ENCODE assay signal across 8 cellular contexts in genomic region chr6:157274471-157275226, GRCh38. TPM values are rescaled to one million over a fixed set of nuclear protein-coding genes. Genes with fewer than 3 reads are reported as not detected.
DNase-seq lines count a peak whose midpoint lies in the region; ATAC-seq and TF ChIP-seq lines count a peak whose summit lies in the region.

No MANE protein-coding gene starts in this region.

- CTCF ChIA-PET in AG04449 (lab: Yijun Ruan, JAX): interaction anchor here (0.5 to 5.2 kb wide), 42 partner anchors 10 to 240 kb away, joined by 3 to 72 read pairs (median 4); no protein-coding TSS in a partner anchor

- DNase-seq in AG04449 (ENCODE audit: low read depth, low spot score) (no peak), NCI-H2171 treated with DMSO at 0.1 percent for 48 hours (lab: John Stamatoyannopoulos, UW) (peak; percentile 65), choroid plexus epithelial cell (ENCODE audit: low read depth) (peak; percentile 66), left colon (peak; percentile 54 to 80)
- peak; percentile 66 to 67 for DNase-seq in activated CD4-positive, alpha-beta T cell treated with anti-CD3 and anti-CD28 coated beads for 24 hours (ENCODE audit: low read depth in 2 of 2)
- DNase-seq in stimulated activated CD4-positive, alpha-beta T cell treated with anti-CD3 and anti-CD28 coated beads, Interleukin-1b, Interleukin-23, amount 100 ng/mL, for 48 hours: peak; percentile 76

- H3K4me3 ChIP-seq in AG04449 (ENCODE audit: low read depth, low read length) (peak overlapping the region; percentile 68), choroid plexus epithelial cell (ENCODE audit: low read depth, low read length) (peak overlapping the region; percentile 71)

- POLR2A ChIA-PET in AG04449 (lab: Yijun Ruan, JAX): no interaction called here

- ATAC-seq in GM18867 (IDR thresholded peaks at IDR 0.05; ENCODE audit: unreplicated experiment) (peak; percentile 89), HG03097 (IDR thresholded peaks at IDR 0.05; ENCODE audit: low FRiP score, unreplicated experiment) (peak; percentile 93), left colon (peak; percentile 93)

- peak; percentile 58 for TF ChIP-seq CTCF in AG04449 (IDR thresholded peaks at IDR 0.05; ENCODE audit: insufficient read depth, low read length, missing control alignments)
- peak; percentile 43 for TF ChIP-seq CTCF in choroid plexus epithelial cell (conservative IDR thresholded peaks at IDR 0.05; ENCODE audit: low read depth, low read length)

- intact Hi-C loops in left colon (cut with DNase I, micrococcal nuclease): loop anchor here in 1 of 2 donors (10.0 kb wide), 1 partner anchor 250 kb away; no protein-coding TSS in a partner anchor

RNA-seq across cellular contexts. Expression of gene TMEM242, which starts 48.7 kb away (rescaled TPM):
- 10 to 100 TPM; 11.2 to 11.5 TPM for total RNA-seq in left colon
